ENCODE assay signal across 8 cellular contexts in the genomic region with DNA sequence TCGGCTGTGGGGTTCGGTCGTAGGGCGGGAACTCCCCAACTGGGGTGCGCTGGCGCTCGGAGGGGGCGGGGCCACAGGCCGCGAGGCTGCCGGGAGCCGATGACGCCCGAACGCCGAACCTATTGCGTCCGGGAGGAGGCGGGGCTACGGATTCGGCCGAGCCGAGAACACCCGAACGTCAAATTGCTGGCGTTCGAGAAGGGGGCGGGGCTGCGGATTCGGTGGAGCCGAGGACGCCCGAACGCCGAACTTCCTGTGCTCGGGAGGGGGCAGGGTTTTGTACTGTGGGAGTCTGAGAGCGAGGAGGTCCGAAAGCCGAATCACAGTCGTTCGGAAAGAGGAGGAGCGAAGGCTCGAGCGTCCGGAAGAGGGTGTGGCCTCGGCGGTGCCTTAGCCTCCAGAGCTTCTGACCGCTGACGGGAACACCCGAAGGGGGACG. TPM values are rescaled to one million over a fixed set of nuclear protein-coding genes. Genes with fewer than 3 reads are reported as not detected.
DNase-seq lines count a peak whose midpoint lies in the region; ATAC-seq lines count a peak whose summit lies in the region.

No MANE protein-coding gene starts in this region.

- no peaks in the 10 kb centered on the region for H3K9me3 ChIP-seq in CD8-positive, alpha-beta memory T cell (ENCODE audit: low read length)
- H3K9me3 ChIP-seq in HUES48 (ENCODE audit: control insufficient read depth, insufficient read depth, low read length): no peaks in the 10 kb centered on the region

- H3K4me1 Mint-ChIP-seq in CD8-positive, alpha-beta memory T cell: peaks cover 37 to 54% (median 45%) of the 10 kb centered on the region in 3 donors
- H3K4me1 Mint-ChIP-seq in effector memory CD8-positive, alpha-beta T cell (ENCODE audit: low read depth in 2 of 2): peaks cover 29 to 30% of the 10 kb centered on the region in 2 donors
- H3K4me1 Mint-ChIP-seq in memory B cell: peaks cover 17% of the 10 kb centered on the region

- H3K27ac ChIP-seq in CD8-positive, alpha-beta memory T cell (ENCODE audit: low read depth, low read length): peak overlapping the region; percentile 100
- peak overlapping the region; percentile 99 for H3K27ac ChIP-seq in HUES48 (ENCODE audit: low read depth, low read length)

- DNase-seq in CD8-positive, alpha-beta memory T cell: peak; percentile 100
- DNase-seq in NOMO-1 treated with dmso at 0.1 percent for 144 hours (lab: John Stamatoyannopoulos, UW; ENCODE audit: unreplicated experiment): peak; percentile 100
- peak; percentile 100 for DNase-seq in activated CD8-positive, alpha-beta memory T cell treated with anti-CD3 and anti-CD28 coated beads, Interleukin-2, amount 50 U/mL, for 1 hour (ENCODE audit: extremely low read depth)
- peak; percentile 100 for DNase-seq in effector memory CD8-positive, alpha-beta T cell
- peak; percentile 99 to 100 for DNase-seq in memory B cell (ENCODE audit: low spot score in 2 of 2)
- peak; percentile 99 to 100 (median 100) for DNase-seq in stimulated activated CD4-positive, alpha-beta T cell treated with anti-CD3 and anti-CD28 coated beads, TNF-alpha, amount 100 ng/mL, for 48 hours (ENCODE audit: low read depth in 3 of 3)

- no peaks in the 10 kb centered on the region for H3K9me3 Mint-ChIP-seq in CD8-positive, alpha-beta memory T cell
- H3K9me3 Mint-ChIP-seq in effector memory CD8-positive, alpha-beta T cell: no peaks in the 10 kb centered on the region
- no peaks in the 10 kb centered on the region for H3K9me3 Mint-ChIP-seq in memory B cell

- peaks cover 22% of the 10 kb centered on the region for H3K4me1 ChIP-seq in CD8-positive, alpha-beta memory T cell (ENCODE audit: insufficient read depth, low read length)
- peaks cover 15% of the 10 kb centered on the region for H3K4me1 ChIP-seq in HUES48 (ENCODE audit: control insufficient read depth, insufficient read depth, low read length)

- POLR2A ChIA-PET in CD8-positive, alpha-beta memory T cell (lab: Charles Lee): interaction anchor here (0.7 to 4.2 kb wide), 6 partner anchors 10 to 258 kb away, joined by 3 to 68 read pairs (median 28); a partner anchor contains a TSS

- H3K9ac ChIP-seq in HUES48 (ENCODE audit: low read depth, low read length): peak overlapping the region; percentile 98

- H3K36me3 Mint-ChIP-seq in CD8-positive, alpha-beta memory T cell: peaks cover 0 to 56% (median 11%) of the 10 kb centered on the region in 3 donors
- peaks cover 49% of the 10 kb centered on the region for H3K36me3 Mint-ChIP-seq in effector memory CD8-positive, alpha-beta T cell (ENCODE audit: insufficient read depth)
- H3K36me3 Mint-ChIP-seq in memory B cell: peaks cover 11% of the 10 kb centered on the region

- peak; percentile 46 for ATAC-seq in GM21447 (IDR thresholded peaks at IDR 0.05; ENCODE audit: unreplicated experiment)
- peak; percentile 60 for ATAC-seq in effector memory CD8-positive, alpha-beta T cell (replicated peaks)
- peak; percentile 57 for ATAC-seq in memory B cell (ENCODE audit: low read depth)

- CTCF ChIA-PET in CD8-positive, alpha-beta memory T cell (lab: Charles Lee): interaction anchor here (1.1 to 1.4 kb wide), 3 partner anchors 11 to 54 kb away, joined by 3 to 4 read pairs (median 3); no protein-coding TSS in a partner anchor

- H3K36me3 ChIP-seq in CD8-positive, alpha-beta memory T cell (ENCODE audit: insufficient read depth, low read length): peaks cover 6% of the 10 kb centered on the region
- H3K36me3 ChIP-seq in HUES48 (ENCODE audit: control insufficient read depth, insufficient read depth, low read length): peaks cover 42% of the 10 kb centered on the region

- peak overlapping the region; percentile 85 for H3K4me3 ChIP-seq in CD8-positive, alpha-beta memory T cell (ENCODE audit: low read length)
- peak overlapping the region; percentile 100 for H3K4me3 ChIP-seq in HUES48 (ENCODE audit: low read depth, low read length)

- H3K27me3 Mint-ChIP-seq in CD8-positive, alpha-beta memory T cell: peaks cover 0 to 7% of the 10 kb centered on the region in 2 donors
- H3K27me3 Mint-ChIP-seq in effector memory CD8-positive, alpha-beta T cell: no peaks in the 10 kb centered on the region
- no peaks in the 10 kb centered on the region for H3K27me3 Mint-ChIP-seq in memory B cell

- H3K4me3 Mint-ChIP-seq in CD8-positive, alpha-beta memory T cell: peak overlapping the region; percentile 88 to 99 (median 92)
- H3K4me3 Mint-ChIP-seq in effector memory CD8-positive, alpha-beta T cell: peak overlapping the region; percentile 97
- peak overlapping the region; percentile 95 for H3K4me3 Mint-ChIP-seq in memory B cell

- H3K27ac Mint-ChIP-seq in CD8-positive, alpha-beta memory T cell: peak overlapping the region; percentile 97 to 100 (median 100)
- peak overlapping the region; percentile 99 for H3K27ac Mint-ChIP-seq in effector memory CD8-positive, alpha-beta T cell
- H3K27ac Mint-ChIP-seq in memory B cell: peak overlapping the region; percentile 100

- H3K27me3 ChIP-seq in CD8-positive, alpha-beta memory T cell (ENCODE audit: insufficient read depth, low read length, poor library complexity, severe bottlenecking): no peaks in the 10 kb centered on the region
- no peaks in the 10 kb centered on the region for H3K27me3 ChIP-seq in HUES48 (ENCODE audit: control insufficient read depth, insufficient read depth, low read length)

RNA-seq across cellular contexts. Expression of a gene that starts 0.6 kb away (rescaled TPM):
- total RNA-seq in CD8-positive, alpha-beta memory T cell: 10 to 100 TPM; 22.4 to 24.6 TPM
- polyA plus RNA-seq in CD8-positive, alpha-beta memory T cell: 38.2 TPM

RNA-seq across cellular contexts. Expression of a gene that starts 1.1 kb away (rescaled TPM):
- total RNA-seq in CD8-positive, alpha-beta memory T cell: 100 to 1,000 TPM in 1 of 2 experiments, 10 to 100 TPM in 1; 98.7 to 114 TPM
- polyA plus RNA-seq in CD8-positive, alpha-beta memory T cell: 21.9 TPM

RNA-seq across cellular contexts. Expression of a gene that starts 10.1 kb away (rescaled TPM):
- total RNA-seq in CD8-positive, alpha-beta memory T cell: 1,000 to 10,000 TPM; 1,621 to 1,723 TPM
- 824 TPM for polyA plus RNA-seq in CD8-positive, alpha-beta memory T cell

RNA-seq across cellular contexts. Expression of a gene that starts 17.6 kb away (rescaled TPM):
- total RNA-seq in CD8-positive, alpha-beta memory T cell: under 1 TPM in 1 of 2 experiments, not detected in 1; 0.18 TPM
- polyA plus RNA-seq in CD8-positive, alpha-beta memory T cell: 0.38 TPM

RNA-seq across cellular contexts. Expression of a gene that starts 31.0 kb away (rescaled TPM):
- 1 to 10 TPM; 4.8 to 6.8 TPM for total RNA-seq in CD8-positive, alpha-beta memory T cell
- polyA plus RNA-seq in CD8-positive, alpha-beta memory T cell: 14.1 TPM

Comparison
In these comparisons a context has a peak if more than half of its experiments do, and no peak if none do; other contexts are left out.
1. Peak in every context shown above with its lines: DNase-seq, ATAC-seq, H3K4me3 ChIP-seq and H3K27ac ChIP-seq.